ENCODE assay signal across 19 cellular contexts in genomic region chr18:77657651-77658308, GRCh38.
"Had no signal": no experiment of that assay in that cellular context is flagged by ENCODE, and none has a peak within 500 bp of the region (broad histone marks: within the 10 kb centered on the region; RNA-seq: fewer than 3 reads in every experiment).

No MANE protein-coding gene starts in this region.

- H3K4me1 ChIP-seq: esophagus squamous epithelium, prostate gland, sigmoid colon, stomach, thyroid gland had no signal

- H3K9me3 ChIP-seq: esophagus squamous epithelium, mucosa of descending colon, prostate gland, sigmoid colon, stomach, thyroid gland had no signal

- H3K27me3 ChIP-seq: esophagus squamous epithelium, sigmoid colon, thyroid gland had no signal

- H3K27ac ChIP-seq: esophagus squamous epithelium, prostate gland, sigmoid colon, stomach, thyroid gland had no signal

- DNase-seq: cerebellar nuclear complex; effector CD8-positive, alpha-beta T cell; esophagus squamous epithelium; foreskin melanocyte; hypothalamus; mesenchymal stem cell; mucosa of descending colon; naive B cell; right cardiac atrium; sigmoid colon; stimulated activated CD4-positive, alpha-beta T cell treated with anti-CD3 and anti-CD28 coated beads, Interleukin-2, amount 100 ng/mL, for 24 hours; stimulated activated CD4-positive, alpha-beta T cell treated with anti-CD3 and anti-CD28 coated beads, Interleukin-4, amount 100 ng/mL, for 24 hours; stimulated activated naive CD4-positive, alpha-beta T cell treated with Interleukin-2 at 50 U/mL for 16 hours; stomach; thyroid gland; trophoblast cell had no signal

- H3K36me3 ChIP-seq: esophagus squamous epithelium, prostate gland, sigmoid colon, stomach, thyroid gland had no signal

- H3K4me3 ChIP-seq: esophagus squamous epithelium, mucosa of descending colon, prostate gland, sigmoid colon, stomach, thyroid gland had no signal

- FAIRE-seq: endothelial cell of umbilical vein, keratinocyte had no signal
